15 cellular contexts compared by ENCODE assay signal in the genomic region with DNA sequence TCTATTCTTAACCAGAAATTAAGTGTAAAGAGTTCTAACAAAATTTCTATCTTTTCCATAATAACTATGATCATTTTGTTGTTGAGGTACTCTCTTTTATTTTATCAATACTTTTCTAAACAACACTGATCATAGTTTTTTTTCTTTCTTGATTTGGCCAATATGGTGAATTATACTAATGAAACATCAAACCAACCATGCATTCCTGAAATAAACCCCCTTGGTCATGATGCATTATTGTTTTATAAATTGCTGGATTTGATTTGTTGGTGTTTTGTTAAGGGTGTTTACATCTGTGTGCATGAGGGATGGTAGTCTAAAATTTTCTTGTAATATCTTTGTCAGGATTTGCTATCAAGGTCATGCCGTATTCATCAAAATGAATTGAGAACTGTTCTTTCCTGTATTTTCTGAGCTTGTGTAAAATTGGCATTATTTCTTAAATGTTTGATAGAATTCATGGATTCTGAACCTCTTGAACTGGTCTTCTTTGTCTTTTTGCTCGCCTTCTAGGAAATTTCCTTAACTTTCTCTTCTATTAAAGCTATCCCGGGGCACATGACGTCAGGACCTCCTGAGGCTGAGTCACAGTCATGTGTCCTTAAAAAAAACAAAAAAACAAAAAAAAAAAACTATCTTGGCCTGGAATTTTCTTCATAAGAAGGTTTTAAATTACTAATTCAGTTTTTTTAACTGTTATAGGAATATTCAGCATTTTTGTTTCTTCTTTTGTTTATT. TPM values are rescaled to one million over a fixed set of nuclear protein-coding genes. Genes with fewer than 3 reads are reported as not detected.
DNase-seq lines count a peak whose midpoint lies in the region.
"Had no signal": no experiment of that assay in that cellular context is flagged by ENCODE, and none has a peak within 500 bp of the region (broad histone marks: within the 10 kb centered on the region; RNA-seq: fewer than 3 reads in every experiment).

No MANE protein-coding gene starts in this region.

- H3K4me1 Mint-ChIP-seq in activated T-helper 1 cell treated with anti-CD3 and anti-CD28 coated beads, Interleukin-12 subunit alpha, Interleukin-12 subunit beta, Interleukin-2, Interleukin-4 antibody, amounts not matched to agents 30 ng/mL and 10 ng/mL and 1 ng/mL, durations not matched to agents 14 hours and 24 hours and 36 hours (ENCODE audit: low read depth) = peaks cover 44% of the 10 kb centered on the region

- H3K27ac Mint-ChIP-seq in activated T-helper 1 cell treated with anti-CD3 and anti-CD28 coated beads, Interleukin-12 subunit alpha, Interleukin-12 subunit beta, Interleukin-2, Interleukin-4 antibody, amounts not matched to agents 30 ng/mL and 10 ng/mL and 1 ng/mL, durations not matched to agents 14 hours and 24 hours and 36 hours = peak overlapping the region; percentile 38
- H3K27ac Mint-ChIP-seq: activated B cell treated with CpG ODN at 0.5 μM for 24 hours, B cell had no signal

- DNase-seq in CD1c-positive myeloid dendritic cell (ENCODE audit: extremely low spot score) = peak; percentile 85
- DNase-seq in EH (ENCODE audit: low read depth) = peak; percentile 33
- no peak for DNase-seq in activated T-helper 1 cell treated with anti-CD3 and anti-CD28 coated beads, Interleukin-12 subunit alpha, Interleukin-12 subunit beta, Interleukin-2, Interleukin-4 antibody, amounts not matched to agents 30 ng/mL and 10 ng/mL and 1 ng/mL, durations not matched to agents 14 hours and 24 hours and 36 hours (ENCODE audit: low spot score)
- peak; percentile 50 for DNase-seq in iris pigment epithelial cell (ENCODE audit: low read depth)
- DNase-seq in activated effector memory CD4-positive, alpha-beta T cell treated with Interleukin-2 at 50 U/mL for 16 hours = no peak
- no peak for DNase-seq in NCI-H2029 (lab: John Stamatoyannopoulos, UW)
- DNase-seq in AG08395 (ENCODE audit: low spot score) = no peak
- DNase-seq: activated B cell treated with CpG ODN at 0.5 μM for 24 hours, GOT3, heart right ventricle, left ventricle myocardium inferior, NCI-H1436, nucleus accumbens, retina had no signal

- peaks cover 23% of the 10 kb centered on the region for H3K9me3 Mint-ChIP-seq in activated T-helper 1 cell treated with anti-CD3 and anti-CD28 coated beads, Interleukin-12 subunit alpha, Interleukin-12 subunit beta, Interleukin-2, Interleukin-4 antibody, amounts not matched to agents 30 ng/mL and 10 ng/mL and 1 ng/mL, durations not matched to agents 14 hours and 24 hours and 36 hours

- no peak overlapping the region for H3K4me3 Mint-ChIP-seq in activated T-helper 1 cell treated with anti-CD3 and anti-CD28 coated beads, Interleukin-12 subunit alpha, Interleukin-12 subunit beta, Interleukin-2, Interleukin-4 antibody, amounts not matched to agents 30 ng/mL and 10 ng/mL and 1 ng/mL, durations not matched to agents 14 hours and 24 hours and 36 hours
- H3K4me3 Mint-ChIP-seq: activated B cell treated with CpG ODN at 0.5 μM for 24 hours, B cell had no signal

- H3K36me3 Mint-ChIP-seq in activated T-helper 1 cell treated with anti-CD3 and anti-CD28 coated beads, Interleukin-12 subunit alpha, Interleukin-12 subunit beta, Interleukin-2, Interleukin-4 antibody, amounts not matched to agents 30 ng/mL and 10 ng/mL and 1 ng/mL, durations not matched to agents 14 hours and 24 hours and 36 hours (ENCODE audit: low read depth) = peaks cover 4% of the 10 kb centered on the region

- intact Hi-C loops in activated T-helper 1 cell treated with anti-CD3 and anti-CD28 coated beads, Interleukin-12 subunit alpha, Interleukin-12 subunit beta, Interleukin-2, Interleukin-4 antibody, amounts not matched to agents 30 ng/mL and 10 ng/mL and 1 ng/mL, durations not matched to agents 14 hours and 24 hours and 36 hours (cut with micrococcal nuclease) = no loop called here

- H3K27me3 Mint-ChIP-seq in activated T-helper 1 cell treated with anti-CD3 and anti-CD28 coated beads, Interleukin-12 subunit alpha, Interleukin-12 subunit beta, Interleukin-2, Interleukin-4 antibody, amounts not matched to agents 30 ng/mL and 10 ng/mL and 1 ng/mL, durations not matched to agents 14 hours and 24 hours and 36 hours (ENCODE audit: insufficient read depth) = peaks cover 5% of the 10 kb centered on the region
- H3K27me3 Mint-ChIP-seq: activated B cell treated with CpG ODN at 0.5 μM for 24 hours, B cell had no signal

RNA-seq across cellular contexts. Expression of a gene that starts 3.9 kb away (rescaled TPM):
- total RNA-seq in activated T-helper 1 cell treated with anti-CD3 and anti-CD28 coated beads, Interleukin-12 subunit alpha, Interleukin-12 subunit beta, Interleukin-2, Interleukin-4 antibody, amounts not matched to agents 30 ng/mL and 10 ng/mL and 1 ng/mL, durations not matched to agents 14 hours and 24 hours and 36 hours = 86.9 and 98.2 TPM in 2 replicates

RNA-seq across cellular contexts. Expression of a gene that starts 43.1 kb away (rescaled TPM):
- total RNA-seq in activated T-helper 1 cell treated with anti-CD3 and anti-CD28 coated beads, Interleukin-12 subunit alpha, Interleukin-12 subunit beta, Interleukin-2, Interleukin-4 antibody, amounts not matched to agents 30 ng/mL and 10 ng/mL and 1 ng/mL, durations not matched to agents 14 hours and 24 hours and 36 hours = 21.0 and 25.2 TPM in 2 replicates

Comparison
In these comparisons a context has a peak if more than half of its experiments do, and no peak if none do; other contexts are left out.
1. DNase-seq: peak in CD1c-positive myeloid dendritic cell (single experiment), EH (single experiment) and iris pigment epithelial cell (single experiment); none in activated T-helper 1 cell treated with anti-CD3 and anti-CD28 coated beads, Interleukin-12 subunit alpha, Interleukin-12 subunit beta, Interleukin-2, Interleukin-4 antibody, amounts not matched to agents 30 ng/mL and 10 ng/mL and 1 ng/mL, durations not matched to agents 14 hours and 24 hours and 36 hours (single experiment), activated effector memory CD4-positive, alpha-beta T cell treated with Interleukin-2 at 50 U/mL for 16 hours (single experiment), NCI-H2029 (single experiment) and AG08395 (single experiment).